ENCODE assay signal across 8 cellular contexts in the genomic region with DNA sequence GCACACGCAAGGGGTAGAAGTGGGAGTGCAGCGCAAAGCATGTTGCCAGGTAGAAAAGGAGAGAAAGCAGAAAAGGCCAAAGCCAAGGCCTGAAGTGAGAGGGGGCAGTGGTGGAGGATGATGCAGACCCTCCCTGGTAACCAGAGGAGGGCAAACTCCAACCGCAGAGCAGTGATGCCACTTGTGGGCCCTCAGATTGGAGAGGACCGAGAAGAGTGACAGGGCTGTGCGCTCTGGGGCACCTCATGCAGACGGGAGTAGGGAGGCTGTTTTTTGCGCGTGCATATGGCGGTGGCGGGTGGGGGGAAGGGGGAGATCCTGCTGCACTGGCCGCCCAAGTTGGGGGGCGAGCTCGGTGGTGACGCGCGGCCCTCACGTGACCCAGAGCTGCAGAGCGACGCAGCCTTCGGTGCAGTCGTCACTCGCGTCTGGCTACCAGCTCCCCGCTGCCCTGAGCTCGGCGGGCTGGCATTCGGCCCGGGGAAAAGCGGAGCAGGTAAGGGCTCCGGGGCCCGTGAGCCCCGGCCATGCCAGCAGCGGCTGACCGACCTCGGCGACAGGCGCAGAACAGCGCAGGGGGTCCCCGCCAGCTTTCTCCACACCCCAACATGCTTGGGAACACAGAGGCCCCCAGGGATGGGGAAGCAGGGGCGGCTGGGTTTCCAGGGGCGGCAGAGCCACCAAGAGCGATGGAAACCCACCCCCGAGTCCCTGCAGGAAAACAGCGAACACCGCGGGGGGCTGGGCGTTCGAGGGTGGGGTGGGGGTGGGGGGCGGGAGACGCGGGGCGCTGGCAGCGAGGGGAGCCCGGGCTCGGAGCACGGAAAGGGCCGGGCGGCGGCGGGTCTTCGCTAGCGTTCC. TPM values are rescaled to one million over a fixed set of nuclear protein-coding genes. Genes with fewer than 3 reads are reported as not detected.
DNase-seq lines count a peak whose midpoint lies in the region; ATAC-seq and TF ChIP-seq lines count a peak whose summit lies in the region.

A gene (plus strand): TSS at position 421 of the 861 bp plus-strand sequence. CDS start 984 bp downstream, outside the sequence.

- no peaks in the 10 kb centered on the region for H4K20me1 ChIP-seq in OCI-LY1 (ENCODE audit: insufficient read depth, low read length)

- H3K9me3 ChIP-seq in HEK293 (ENCODE audit: control insufficient read depth, insufficient read depth, low read depth, low read length): no peaks in the 10 kb centered on the region; the same call in 1 of the 2 replicates
- H3K9me3 ChIP-seq in OCI-LY1 (ENCODE audit: low read length): no peaks in the 10 kb centered on the region
- no peaks in the 10 kb centered on the region for H3K9me3 ChIP-seq in tibial nerve

- no peaks in the 10 kb centered on the region for H3K27me3 ChIP-seq in ACC112 (ENCODE audit: insufficient read depth, low read length)
- H3K27me3 ChIP-seq in OCI-LY1 (ENCODE audit: insufficient read depth, low read length): no peaks in the 10 kb centered on the region
- H3K27me3 ChIP-seq in foreskin keratinocyte: no peaks in the 10 kb centered on the region
- peaks cover 0 to 27% of the 10 kb centered on the region in 2 donors for H3K27me3 ChIP-seq in tibial nerve

- TF ChIP-seq CTCF in HEK293 (tag by site-specific recombination; IDR thresholded peaks at IDR 0.05) (peak; percentile 32; the same call in 1 of the 2 replicates), OCI-LY1 (IDR thresholded peaks at IDR 0.05; ENCODE audit: low read length) (no peak), foreskin keratinocyte (conservative IDR thresholded peaks at IDR 0.05) (no peak), tibial nerve (IDR thresholded peaks at IDR 0.05) (no peak)

- peak within 1 kb of the TSS; percentile 79 to 88 (median 84) for H3K4me3 Mint-ChIP-seq in naive thymus-derived CD8-positive, alpha-beta T cell

- peak within 1 kb of the TSS; percentile 47; the same call in 1 of the 2 replicates for H3K4me2 ChIP-seq in OCI-LY1 (ENCODE audit: low read length)

- DNase-seq in activated naive CD4-positive, alpha-beta T cell treated with anti-CD3 and anti-CD28 coated beads, Interleukin-2, amount 50 U/mL, for 16 hours: peak; percentile 48
- DNase-seq in foreskin keratinocyte: no peak
- peak in 9 of 10 donors; percentile 22 to 74 (median 53) for DNase-seq in naive thymus-derived CD8-positive, alpha-beta T cell
- peak; percentile 6 to 15 for DNase-seq in tibial nerve (ENCODE audit: low spot score in 2 of 2)
- DNase-seq in RPMI8226: no peak

- POLR2A ChIA-PET in HEK293 (lab: Yijun Ruan, JAX): interaction anchor here (0.6 to 2.1 kb wide), 7 partner anchors 9 to 310 kb away, joined by 3 to 10 read pairs (median 4); a partner anchor contains a TSS
- POLR2A ChIA-PET in naive thymus-derived CD8-positive, alpha-beta T cell (lab: Charles Lee): interaction anchor here (0.7 to 0.9 kb wide), 3 partner anchors 8 to 118 kb away, joined by 3 to 5 read pairs (median 4); no protein-coding TSS in a partner anchor

- H3K36me3 ChIP-seq in ACC112 (ENCODE audit: insufficient read depth, low read length): 0 out of 2 replicates have a peak, but pooled peaks cover 5% of the 10 kb centered on the region
- peaks cover 4 to 23% of the 10 kb centered on the region in 2 experiments; a peak in 2 of 3 replicates for H3K36me3 ChIP-seq in HEK293 (ENCODE audit: control insufficient read depth in 2 of 2, insufficient read depth in 1 of 2, low read length in 2 of 2)
- no peaks in the 10 kb centered on the region for H3K36me3 ChIP-seq in OCI-LY1 (ENCODE audit: insufficient read depth, low read length)
- no peaks in the 10 kb centered on the region for H3K36me3 ChIP-seq in tibial nerve

- H3K36me3 Mint-ChIP-seq in naive thymus-derived CD8-positive, alpha-beta T cell: no peaks in the 10 kb centered on the region

- H3K9me2 ChIP-seq in OCI-LY1 (ENCODE audit: low read depth, low read length): no peaks in the 10 kb centered on the region

- H3K4me1 ChIP-seq in ACC112 (ENCODE audit: control insufficient read depth, insufficient read depth, low read length, unreplicated experiment): peaks cover 32% of the 10 kb centered on the region
- no peaks in the 10 kb centered on the region for H3K4me1 ChIP-seq in HEK293 (ENCODE audit: control insufficient read depth, insufficient read depth, low read length)
- no peaks in the 10 kb centered on the region for H3K4me1 ChIP-seq in OCI-LY1 (ENCODE audit: insufficient read depth, low read length, severe bottlenecking)
- H3K4me1 ChIP-seq in foreskin keratinocyte: peaks cover 10% of the 10 kb centered on the region
- H3K4me1 ChIP-seq in tibial nerve: no peaks in the 10 kb centered on the region

- H3K9ac ChIP-seq in OCI-LY1 (ENCODE audit: low read length): peak within 1 kb of the TSS; percentile 41; the same call in 1 of the 2 replicates

- H2AFZ ChIP-seq in ACC112 (ENCODE audit: low read length, unreplicated experiment): peak within 1 kb of the TSS; percentile 25
- no peak within 1 kb of the TSS for H2AFZ ChIP-seq in OCI-LY1 (ENCODE audit: low read length)

- WGBS in tibial nerve, 2 donors: 9 to 44% methylated on average over 16 to 36 of the region's 62 CpGs

- H3K4me3 ChIP-seq in ACC112 (ENCODE audit: low read depth, low read length) (peak within 1 kb of the TSS; percentile 87), HEK293 (ENCODE audit: low read depth, low read length) (peak within 1 kb of the TSS; percentile 77), OCI-LY1 (ENCODE audit: low read depth, low read length, poor library complexity, severe bottlenecking) (peak within 1 kb of the TSS; percentile 56), tibial nerve (peak within 1 kb of the TSS; percentile 48 to 79 (median 64))

- H3K27me3 Mint-ChIP-seq in naive thymus-derived CD8-positive, alpha-beta T cell: no peaks in the 10 kb centered on the region

- ATAC-seq in foreskin keratinocyte: peak; percentile 80
- peak; percentile 90 for ATAC-seq in naive thymus-derived CD8-positive, alpha-beta T cell

- CTCF ChIA-PET in HEK293 (lab: Yijun Ruan, JAX): interaction anchor here (0.9 to 1.4 kb wide), 2 partner anchors 87 to 185 kb away, joined by 3 to 4 read pairs; no protein-coding TSS in a partner anchor

- H3K27ac Mint-ChIP-seq in naive thymus-derived CD8-positive, alpha-beta T cell: peak within 1 kb of the TSS; percentile 54 to 91 (median 86)

- H3K4me1 Mint-ChIP-seq in naive thymus-derived CD8-positive, alpha-beta T cell: peaks cover 4 to 11% (median 8%) of the 10 kb centered on the region in 4 donors

- TF ChIP-seq EP300 in tibial nerve (IDR thresholded peaks at IDR 0.05): peak; percentile 15 to 71

- no peaks in the 10 kb centered on the region for H3F3A ChIP-seq in OCI-LY1 (ENCODE audit: insufficient read depth, low read length)

- peak in 1 of 2 donors; percentile 63 for TF ChIP-seq POLR2A in tibial nerve (IDR thresholded peaks at IDR 0.05)

- H3K27ac ChIP-seq in ACC112 (ENCODE audit: low read depth, low read length) (peak within 1 kb of the TSS; percentile 77), HEK293 (ENCODE audit: extremely low read depth, low read depth, low read length) (peak within 1 kb of the TSS; percentile 80), OCI-LY1 (ENCODE audit: low read depth, low read length, poor library complexity, severe bottlenecking) (no peak within 1 kb of the TSS), foreskin keratinocyte (peak within 1 kb of the TSS; percentile 72), tibial nerve (peak within 1 kb of the TSS; percentile 77 to 92 (median 87))

- no peaks in the 10 kb centered on the region for H3K9me3 Mint-ChIP-seq in naive thymus-derived CD8-positive, alpha-beta T cell

- H3K79me2 ChIP-seq in ACC112 (ENCODE audit: control insufficient read depth, insufficient read depth, low read length, unreplicated experiment) (peaks cover 15% of the 10 kb centered on the region), OCI-LY1 (ENCODE audit: insufficient read depth, low read length) (no peaks in the 10 kb centered on the region)

TF ChIP-seq in HEK293, 187 proteins besides CTCF, POLR2A, EP300 and RAD21 (continues in another document):
- no peak for TF ChIP-seq KLF7 (tag by site-specific recombination; IDR thresholded peaks at IDR 0.05; ENCODE audit: borderline replicate concordance)
- TF ChIP-seq SCRT1 (tag by site-specific recombination; IDR thresholded peaks at IDR 0.05; ENCODE audit: borderline replicate concordance): no peak; the same call in 1 of the 2 replicates
- peak; percentile 62 for TF ChIP-seq GLIS1 (tag by site-specific recombination; IDR thresholded peaks at IDR 0.05)
- 0 out of 2 replicates have a peak, but pooled peaks have one; percentile 26 for TF ChIP-seq ZNF2 (tag by site-specific recombination; IDR thresholded peaks at IDR 0.05)
- TF ChIP-seq ZNF223 (tag by site-specific recombination; IDR thresholded peaks at IDR 0.05): no peak
- no peak for TF ChIP-seq ZNF211 (tag by site-specific recombination; IDR thresholded peaks at IDR 0.05; ENCODE audit: low read depth)
- TF ChIP-seq MEIS1 (CRISPR knock-in tag; IDR thresholded peaks at IDR 0.05; ENCODE audit: borderline replicate concordance): no peak
- TF ChIP-seq ZNF843 (tag by site-specific recombination; IDR thresholded peaks at IDR 0.05): 0 out of 2 replicates have a peak, but pooled peaks have one; percentile 10
- TF ChIP-seq ZNF571 (tag by site-specific recombination; IDR thresholded peaks at IDR 0.05): no peak
- TF ChIP-seq, protein P1, sequence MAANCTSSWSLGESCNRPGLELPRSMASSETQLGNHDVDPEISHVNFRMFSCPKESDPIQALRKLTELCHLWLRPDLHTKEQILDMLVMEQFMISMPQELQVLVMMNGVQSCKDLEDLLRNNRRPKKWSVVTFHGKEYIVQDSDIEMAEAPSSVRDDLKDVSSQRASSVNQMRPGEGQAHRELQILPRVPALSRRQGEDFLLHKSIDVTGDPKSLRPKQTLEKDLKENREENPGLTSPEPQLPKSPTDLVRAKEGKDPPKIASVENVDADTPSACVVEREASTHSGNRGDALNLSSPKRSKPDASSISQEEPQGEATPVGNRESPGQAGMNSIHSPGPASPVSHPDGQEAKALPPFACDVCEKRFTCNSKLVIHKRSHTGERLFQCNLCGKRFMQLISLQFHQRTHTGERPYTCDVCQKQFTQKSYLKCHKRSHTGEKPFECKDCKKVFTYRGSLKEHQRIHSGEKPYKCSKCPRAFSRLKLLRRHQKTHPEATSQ (tag by site-specific recombination; IDR thresholded peaks at IDR 0.05): 0 out of 2 replicates have a peak, but pooled peaks have one; percentile 10
- no peak for TF ChIP-seq ZNF76 (tag by site-specific recombination; IDR thresholded peaks at IDR 0.05; ENCODE audit: borderline replicate concordance, low read depth)
- TF ChIP-seq SP3 (tag by site-specific recombination; IDR thresholded peaks at IDR 0.05): no peak
- TF ChIP-seq ZNF112 (tag by site-specific recombination; IDR thresholded peaks at IDR 0.05): no peak
- TF ChIP-seq ZNF501 (tag by site-specific recombination; IDR thresholded peaks at IDR 0.05): no peak

RNA-seq across cellular contexts. Expression of the gene that starts here (rescaled TPM):
- 156 and 159 TPM in 2 replicates for total RNA-seq in foreskin keratinocyte
- polyA plus RNA-seq in foreskin keratinocyte: 203 and 222 TPM in 2 replicates
- 10 to 100 TPM; 33.8 to 34.3 TPM for total RNA-seq in naive thymus-derived CD8-positive, alpha-beta T cell
- polyA plus RNA-seq in naive thymus-derived CD8-positive, alpha-beta T cell: 100 to 1,000 TPM in 2 of 3 donors, 10 to 100 TPM in 1; 92.6 to 136 (median 134) TPM
- 100 to 1,000 TPM; 121 to 211 (median 202) TPM for total RNA-seq in tibial nerve

Comparison
In these comparisons a context has a peak if more than half of its experiments do, and no peak if none do; other contexts are left out.
1. DNase-seq: peak in activated naive CD4-positive, alpha-beta T cell treated with anti-CD3 and anti-CD28 coated beads, Interleukin-2, amount 50 U/mL, for 16 hours (single experiment), naive thymus-derived CD8-positive, alpha-beta T cell (9 of 10) and tibial nerve (2 of 2); none in foreskin keratinocyte (0 of 2) and RPMI8226 (single experiment).
2. Peak in every context shown above with its lines, with median percentiles within 50 percentile points of each other: H3K4me3 ChIP-seq.